ENCODE assay signal across 33 cellular contexts in genomic region chr14:76219873-76220272, GRCh38.
"Had no signal": no experiment of that assay in that cellular context is flagged by ENCODE, and none has a peak within 500 bp of the region (broad histone marks: within the 10 kb centered on the region; RNA-seq: fewer than 3 reads in every experiment).

No MANE protein-coding gene starts in this region.

- H3K36me3 Mint-ChIP-seq: activated CD8-positive, alpha-beta memory T cell treated with anti-CD3 and anti-CD28 coated beads, Interleukin-2, amount 10 ng/mL, durations not matched to agents 7 days and 5 days; activated naive CD4-positive, alpha-beta T cell treated with anti-CD3 and anti-CD28 coated beads, Interleukin-2, amount 10 ng/mL, durations not matched to agents 7 days and 5 days had no signal

- H3K9me3 Mint-ChIP-seq: activated naive CD4-positive, alpha-beta T cell treated with anti-CD3 and anti-CD28 coated beads, Interleukin-2, amount 10 ng/mL, durations not matched to agents 7 days and 5 days; activated T-helper 1 cell treated with anti-CD3 and anti-CD28 coated beads, Interleukin-12 subunit alpha, Interleukin-12 subunit beta, Interleukin-2, Interleukin-4 antibody, amounts not matched to agents 30 ng/mL and 10 ng/mL and 1 ng/mL, durations not matched to agents 14 hours and 24 hours and 36 hours; activated T-helper 2 cell treated with anti-CD3 and anti-CD28 coated beads, Interferon-gamma antibody, Interleukin-2, Interleukin-4, amounts not matched to agents 10 μg/mL and 5 μg/mL and 100 μg/mL, durations not matched to agents 14 hours and 24 hours and 36 hours; T-helper 2 cell treated with Interferon-gamma antibody and Interleukin-4, amounts not matched to agents 5 μg/mL and 100 μg/mL, for 36 hours had no signal

- H3K27ac Mint-ChIP-seq: activated B cell treated with CpG ODN at 0.5 μM for 24 hours; activated CD8-positive, alpha-beta memory T cell treated with anti-CD3 and anti-CD28 coated beads, Interleukin-2, amount 10 ng/mL, durations not matched to agents 7 days and 5 days; activated CD8-positive, alpha-beta T cell treated with anti-CD3 and anti-CD28 coated beads, Interleukin-2, amount 10 ng/mL, durations not matched to agents 7 days and 5 days; activated naive CD4-positive, alpha-beta T cell treated with anti-CD3 and anti-CD28 coated beads, Interleukin-2, amount 10 ng/mL, durations not matched to agents 7 days and 5 days; activated naive CD8-positive, alpha-beta T cell; activated T-helper 1 cell treated with anti-CD3 and anti-CD28 coated beads, Interleukin-12 subunit alpha, Interleukin-12 subunit beta, Interleukin-2, Interleukin-4 antibody, amounts not matched to agents 30 ng/mL and 10 ng/mL and 1 ng/mL, durations not matched to agents 14 hours and 24 hours and 36 hours; activated T-helper 2 cell treated with anti-CD3 and anti-CD28 coated beads, Interferon-gamma antibody, Interleukin-2, Interleukin-4, amounts not matched to agents 10 μg/mL and 5 μg/mL and 100 μg/mL, durations not matched to agents 14 hours and 24 hours and 36 hours; T-helper 17 cell; T-helper 2 cell treated with Interferon-gamma antibody and Interleukin-4, amounts not matched to agents 5 μg/mL and 100 μg/mL, for 36 hours had no signal

- H3K27me3 Mint-ChIP-seq: activated naive CD4-positive, alpha-beta T cell treated with anti-CD3 and anti-CD28 coated beads, Interleukin-2, amount 10 ng/mL, durations not matched to agents 7 days and 5 days; T-helper 17 cell had no signal

- ATAC-seq: activated CD4-positive, CD25-positive, alpha-beta regulatory T cell treated with anti-CD3 and anti-CD28 coated beads, Interleukin-2, amount 50 U/mL, for 24 hours; activated CD8-positive, alpha-beta memory T cell treated with anti-CD3 and anti-CD28 coated beads, Interleukin-2, amount 10 ng/mL, durations not matched to agents 7 days and 5 days; activated CD8-positive, alpha-beta T cell treated with anti-CD3 and anti-CD28 coated beads, Interleukin-2, amount 10 ng/mL, durations not matched to agents 7 days and 5 days; body of pancreas; T-helper 17 cell had no signal

- H3K4me1 ChIP-seq: body of pancreas, colonic mucosa, esophagus squamous epithelium had no signal

- H3K4me3 ChIP-seq: body of pancreas, cardiac muscle cell, colonic mucosa, esophagus squamous epithelium had no signal

- H3K4me1 Mint-ChIP-seq: activated B cell treated with CpG ODN at 0.5 μM for 24 hours; activated CD8-positive, alpha-beta memory T cell treated with anti-CD3 and anti-CD28 coated beads, Interleukin-2, amount 10 ng/mL, durations not matched to agents 7 days and 5 days; activated naive CD4-positive, alpha-beta T cell treated with anti-CD3 and anti-CD28 coated beads, Interleukin-2, amount 10 ng/mL, durations not matched to agents 7 days and 5 days; T-helper 17 cell had no signal

- H3K27ac ChIP-seq: body of pancreas, cardiac muscle cell, colonic mucosa, epithelial cell of prostate, esophagus squamous epithelium, WERI-Rb-1 had no signal

- H3K27me3 ChIP-seq: body of pancreas, cardiac muscle cell, colonic mucosa, esophagus squamous epithelium had no signal

- H3K9me3 ChIP-seq: body of pancreas, colonic mucosa, esophagus squamous epithelium had no signal

- FAIRE-seq: endometrium had no signal

- H3K36me3 ChIP-seq: cardiac muscle cell, colonic mucosa, esophagus squamous epithelium, WERI-Rb-1 had no signal

- H3K4me3 Mint-ChIP-seq: activated B cell treated with CpG ODN at 0.5 μM for 24 hours; activated CD8-positive, alpha-beta memory T cell treated with anti-CD3 and anti-CD28 coated beads, Interleukin-2, amount 10 ng/mL, durations not matched to agents 7 days and 5 days; activated CD8-positive, alpha-beta T cell treated with anti-CD3 and anti-CD28 coated beads, Interleukin-2, amount 10 ng/mL, durations not matched to agents 7 days and 5 days; activated naive CD4-positive, alpha-beta T cell treated with anti-CD3 and anti-CD28 coated beads, Interleukin-2, amount 10 ng/mL, durations not matched to agents 7 days and 5 days; activated naive CD8-positive, alpha-beta T cell; activated T-helper 1 cell treated with anti-CD3 and anti-CD28 coated beads, Interleukin-12 subunit alpha, Interleukin-12 subunit beta, Interleukin-2, Interleukin-4 antibody, amounts not matched to agents 30 ng/mL and 10 ng/mL and 1 ng/mL, durations not matched to agents 14 hours and 24 hours and 36 hours; T-helper 17 cell; T-helper 2 cell treated with Interferon-gamma antibody and Interleukin-4, amounts not matched to agents 5 μg/mL and 100 μg/mL, for 36 hours had no signal

- DNase-seq: activated B cell treated with CpG ODN at 0.5 μM for 24 hours; activated CD4-positive, alpha-beta T cell treated with anti-CD3 and anti-CD28 coated beads for 48 hours; activated CD4-positive, alpha-beta T cell treated with anti-CD3 and anti-CD28 coated beads, Interleukin-2, amount 50 U/mL, for 1 hour; activated CD4-positive, alpha-beta T cell treated with anti-CD3 and anti-CD28 coated beads, Interleukin-2, amount 50 U/mL, for 48 hours; activated CD8-positive, alpha-beta memory T cell treated with anti-CD3 and anti-CD28 coated beads, Interleukin-2, amount 10 ng/mL, durations not matched to agents 7 days and 5 days; activated CD8-positive, alpha-beta memory T cell treated with anti-CD3 and anti-CD28 coated beads, Interleukin-2, amount 50 U/mL, for 4 hours; activated CD8-positive, alpha-beta T cell treated with anti-CD3 and anti-CD28 coated beads, Interleukin-2, amount 10 ng/mL, durations not matched to agents 7 days and 5 days; activated effector memory CD4-positive, alpha-beta T cell treated with anti-CD3 and anti-CD28 coated beads, Interleukin-2, amount 50 U/mL, for 16 hours; activated naive CD4-positive, alpha-beta T cell treated with anti-CD3 and anti-CD28 coated beads, Interleukin-2, amount 10 ng/mL, durations not matched to agents 7 days and 5 days; activated T-cell treated with anti-CD3 and anti-CD28 coated beads, Interleukin-2, amount 50 U/mL, for 1 hour; activated T-cell treated with anti-CD3 and anti-CD28 coated beads, Interleukin-2, amount 50 U/mL, for 48 hours; amygdala; aorta; body of pancreas; central memory CD4-positive, alpha-beta T cell; cerebellar nuclear complex; colonic mucosa; effector CD8-positive, alpha-beta T cell; esophagus squamous epithelium; foreskin fibroblast; head of caudate nucleus; hippocampal formation; T-helper 17 cell; T1000; WERI-Rb-1 had no signal
